ENCODE assay signal across 8 cellular contexts in genomic region chr16:57734308-57734924, GRCh38. TPM values are rescaled to one million over a fixed set of nuclear protein-coding genes. Genes with fewer than 3 reads are reported as not detected.
A peak's percentile ranks its signal among the peaks of the same experiment; 100 is the strongest.
DNase-seq lines count a peak whose midpoint lies in the region; ATAC-seq and TF ChIP-seq lines count a peak whose summit lies in the region.

No MANE protein-coding gene starts in this region.

- H3K4me3 Mint-ChIP-seq in progenitor cell of endocrine pancreas (ENCODE audit: low read depth) = peak overlapping the region; percentile 94

- H3K36me3 Mint-ChIP-seq in progenitor cell of endocrine pancreas (ENCODE audit: insufficient read depth) = peaks cover 3% of the 10 kb centered on the region

- DNase-seq in GM12865 (ENCODE audit: low read depth) (no peak), RWPE2 (ENCODE audit: low spot score) (peak; percentile 9), fibroblast of mammary gland (ENCODE audit: low read depth) (no peak), progenitor cell of endocrine pancreas (ENCODE audit: low spot score, unreplicated experiment) (no peak), SW 1271 (lab: John Stamatoyannopoulos, UW) (no peak), COLO668 (lab: John Stamatoyannopoulos, UW; ENCODE audit: unreplicated experiment) (no peak), NCI-H1048 (lab: John Stamatoyannopoulos, UW) (no peak), GF-D8 (lab: John Stamatoyannopoulos, UW) (no peak)

- no peak for ATAC-seq in RWPE2 (ENCODE audit: low read depth)

- peaks cover 6% of the 10 kb centered on the region for H3K36me3 ChIP-seq in RWPE2 (ENCODE audit: low read depth)

- peak overlapping the region; percentile 80 for H3K4me3 ChIP-seq in GM12865 (ENCODE audit: low read depth, low read length)
- H3K4me3 ChIP-seq in RWPE2 (ENCODE audit: severe bottlenecking) = peak overlapping the region; percentile 74
- peak overlapping the region; percentile 72 for H3K4me3 ChIP-seq in fibroblast of mammary gland (ENCODE audit: control insufficient read depth, low read depth, low read length)

- peak overlapping the region; percentile 99 for H3K27ac Mint-ChIP-seq in progenitor cell of endocrine pancreas

- no peaks in the 10 kb centered on the region for H3K27me3 Mint-ChIP-seq in progenitor cell of endocrine pancreas

- no peaks in the 10 kb centered on the region for H3K9me3 ChIP-seq in RWPE2 (ENCODE audit: severe bottlenecking)

- H3K27me3 ChIP-seq in RWPE2 (ENCODE audit: insufficient read depth, poor library complexity, severe bottlenecking) = no peaks in the 10 kb centered on the region

- no peaks in the 10 kb centered on the region for H3K4me1 ChIP-seq in RWPE2 (ENCODE audit: insufficient read depth, poor library complexity, severe bottlenecking)

- peaks cover 20% of the 10 kb centered on the region for H3K4me1 Mint-ChIP-seq in progenitor cell of endocrine pancreas (ENCODE audit: low read depth)

- TF ChIP-seq CTCF in GM12865 (IDR thresholded peaks at IDR 0.05; ENCODE audit: insufficient read depth, low read depth, low read length, missing control alignments) (no peak), RWPE2 (IDR thresholded peaks at IDR 0.05; ENCODE audit: poor library complexity, severe bottlenecking) (no peak), fibroblast of mammary gland (conservative IDR thresholded peaks at IDR 0.05; ENCODE audit: control insufficient read depth, insufficient read depth, low read depth, low read length) (no peak), progenitor cell of endocrine pancreas (IDR thresholded peaks at IDR 0.05; ENCODE audit: unreplicated experiment) (no peak)

- H3K27ac ChIP-seq in RWPE2 (ENCODE audit: poor library complexity, severe bottlenecking) = peak overlapping the region; percentile 35

- peaks cover 8% of the 10 kb centered on the region for H3K9me3 Mint-ChIP-seq in progenitor cell of endocrine pancreas (ENCODE audit: low read depth)

RNA-seq across cellular contexts. Expression of gene KATNB1, which starts 1.2 kb away (rescaled TPM):
- 32.0 and 34.8 TPM in 2 replicates for total RNA-seq in progenitor cell of endocrine pancreas

RNA-seq across cellular contexts. Expression of gene DRC7, which starts 39.8 kb away (rescaled TPM):
- total RNA-seq in progenitor cell of endocrine pancreas = 5.6 and 6.8 TPM in 2 replicates
